ENCODE assay signal across 19 cellular contexts in genomic region chr17:57677858-57678257, GRCh38.
"Had no signal": no experiment of that assay in that cellular context is flagged by ENCODE, and none has a peak within 500 bp of the region (broad histone marks: within the 10 kb centered on the region; RNA-seq: fewer than 3 reads in every experiment).

No MANE protein-coding gene starts in this region.

- H3K4me1 Mint-ChIP-seq: activated B cell treated with CpG ODN at 0.5 μM for 24 hours; activated CD4-positive, alpha-beta T cell treated with anti-CD3 and anti-CD28 coated beads for 36 hours had no signal

- ATAC-seq: activated CD4-positive, alpha-beta T cell treated with anti-CD3 and anti-CD28 coated beads for 36 hours; foreskin keratinocyte; left lobe of liver; naive thymus-derived CD8-positive, alpha-beta T cell; stimulated activated naive CD8-positive, alpha-beta T cell treated with anti-CD3 and anti-CD28 coated beads, Interleukin-15, amount 100 ng/mL, for 72 hours; T-helper 17 cell had no signal

- H3K27me3 Mint-ChIP-seq: activated B cell treated with CpG ODN at 0.5 μM for 24 hours; activated CD4-positive, alpha-beta memory T cell treated with anti-CD3 and anti-CD28 coated beads for 36 hours; activated CD4-positive, alpha-beta T cell treated with anti-CD3 and anti-CD28 coated beads for 36 hours; dendritic cell treated with granulocyte-macrophage colony-stimulating factor and Interleukin-4, amounts not matched to agents 40 ng/mL and 50 ng/mL, for 4 days; naive thymus-derived CD8-positive, alpha-beta T cell; progenitor cell of endocrine pancreas; stimulated activated naive CD8-positive, alpha-beta T cell treated with anti-CD3 and anti-CD28 coated beads, Interleukin-15, amount 100 ng/mL, for 72 hours; T-helper 17 cell had no signal

- H3K27ac ChIP-seq: foreskin keratinocyte, tibial artery had no signal

- DNase-seq: activated B cell treated with CpG ODN at 0.5 μM for 24 hours; activated CD4-positive, alpha-beta memory T cell treated with anti-CD3 and anti-CD28 coated beads for 36 hours; activated CD4-positive, alpha-beta T cell treated with anti-CD3 and anti-CD28 coated beads for 36 hours; activated naive CD4-positive, alpha-beta T cell treated with Interleukin-2 at 50 U/mL for 16 hours; activated T-cell treated with anti-CD3 and anti-CD28 coated beads, Interleukin-2, amount 50 U/mL, for 1 hour; amygdala; effector CD8-positive, alpha-beta T cell; erythroblast; foreskin keratinocyte; kidney; naive thymus-derived CD8-positive, alpha-beta T cell; stimulated activated CD4-positive, alpha-beta T cell treated with anti-CD3 and anti-CD28 coated beads, Interleukin-4, amount 100 ng/mL, for 4 hours; T-helper 17 cell had no signal

- H3K4me3 Mint-ChIP-seq: activated B cell treated with CpG ODN at 0.5 μM for 24 hours; activated CD4-positive, alpha-beta memory T cell treated with anti-CD3 and anti-CD28 coated beads for 36 hours; activated CD4-positive, alpha-beta T cell treated with anti-CD3 and anti-CD28 coated beads for 36 hours; dendritic cell treated with granulocyte-macrophage colony-stimulating factor and Interleukin-4, amounts not matched to agents 40 ng/mL and 50 ng/mL, for 4 days; mesothelial cell of epicardium; naive thymus-derived CD8-positive, alpha-beta T cell; stimulated activated naive CD8-positive, alpha-beta T cell treated with anti-CD3 and anti-CD28 coated beads, Interleukin-15, amount 100 ng/mL, for 72 hours had no signal

- H3K9me3 Mint-ChIP-seq: activated B cell treated with CpG ODN at 0.5 μM for 24 hours; activated CD4-positive, alpha-beta memory T cell treated with anti-CD3 and anti-CD28 coated beads for 36 hours; dendritic cell treated with granulocyte-macrophage colony-stimulating factor and Interleukin-4, amounts not matched to agents 40 ng/mL and 50 ng/mL, for 4 days; mesothelial cell of epicardium; naive thymus-derived CD8-positive, alpha-beta T cell; stimulated activated naive CD8-positive, alpha-beta T cell treated with anti-CD3 and anti-CD28 coated beads, Interleukin-15, amount 100 ng/mL, for 72 hours had no signal

- H3K4me1 ChIP-seq: tibial artery had no signal

- H3K9me3 ChIP-seq: tibial artery had no signal

- H3K27me3 ChIP-seq: foreskin keratinocyte, tibial artery had no signal

- H3K4me3 ChIP-seq: tibial artery had no signal

- H3K27ac Mint-ChIP-seq: activated B cell treated with CpG ODN at 0.5 μM for 24 hours; activated CD4-positive, alpha-beta memory T cell treated with anti-CD3 and anti-CD28 coated beads for 36 hours; activated CD4-positive, alpha-beta T cell treated with anti-CD3 and anti-CD28 coated beads for 36 hours; dendritic cell treated with granulocyte-macrophage colony-stimulating factor and Interleukin-4, amounts not matched to agents 40 ng/mL and 50 ng/mL, for 4 days; mesothelial cell of epicardium; progenitor cell of endocrine pancreas; stimulated activated naive CD8-positive, alpha-beta T cell treated with anti-CD3 and anti-CD28 coated beads, Interleukin-15, amount 100 ng/mL, for 72 hours had no signal
